31 cellular contexts compared by ENCODE assay signal in the genomic region with DNA sequence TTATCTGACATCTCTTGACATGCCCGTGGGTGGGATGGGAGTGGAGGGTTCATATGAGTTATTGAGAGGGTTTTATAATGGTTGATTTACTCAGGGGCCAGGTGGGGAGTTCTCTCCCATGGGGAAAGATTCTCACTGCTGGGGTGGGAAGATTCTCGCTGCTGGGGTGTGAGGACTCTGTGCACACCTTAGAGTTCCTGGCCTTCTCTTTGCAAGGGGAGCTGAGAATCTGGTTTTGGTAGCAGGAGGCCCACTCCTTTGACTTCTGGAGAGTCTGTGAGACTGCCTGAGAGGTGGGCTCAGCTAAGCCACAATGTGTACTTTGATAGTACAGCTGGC. TPM values are rescaled to one million over a fixed set of nuclear protein-coding genes. Genes with fewer than 3 reads are reported as not detected.
"Had no signal": no experiment of that assay in that cellular context is flagged by ENCODE, and none has a peak within 500 bp of the region (broad histone marks: within the 10 kb centered on the region; RNA-seq: fewer than 3 reads in every experiment).

No MANE protein-coding gene starts in this region.

- H3K4me1 Mint-ChIP-seq: activated CD4-positive, alpha-beta memory T cell treated with anti-CD3 and anti-CD28 coated beads, Interleukin-2, amount 10 ng/mL, durations not matched to agents 7 days and 5 days; activated CD8-positive, alpha-beta memory T cell treated with anti-CD3 and anti-CD28 coated beads, Interleukin-2, amount 10 ng/mL, durations not matched to agents 7 days and 5 days; activated naive CD4-positive, alpha-beta T cell treated with anti-CD3 and anti-CD28 coated beads, Interleukin-2, amount 50 U/mL, for 24 hours; IgD-negative memory B cell had no signal

- H3K27ac Mint-ChIP-seq: activated CD4-positive, alpha-beta memory T cell treated with anti-CD3 and anti-CD28 coated beads, Interleukin-2, amount 10 ng/mL, durations not matched to agents 7 days and 5 days; activated CD8-positive, alpha-beta memory T cell treated with anti-CD3 and anti-CD28 coated beads, Interleukin-2, amount 10 ng/mL, durations not matched to agents 7 days and 5 days; activated naive CD4-positive, alpha-beta T cell treated with anti-CD3 and anti-CD28 coated beads, Interleukin-2, amount 50 U/mL, for 24 hours; IgD-negative memory B cell had no signal

- H3K36me3 Mint-ChIP-seq: activated CD8-positive, alpha-beta memory T cell treated with anti-CD3 and anti-CD28 coated beads, Interleukin-2, amount 10 ng/mL, durations not matched to agents 7 days and 5 days; activated naive CD4-positive, alpha-beta T cell treated with anti-CD3 and anti-CD28 coated beads, Interleukin-2, amount 50 U/mL, for 24 hours; brain; IgD-negative memory B cell had no signal

- DNase-seq: activated CD4-positive, alpha-beta memory T cell treated with anti-CD3 and anti-CD28 coated beads, Interleukin-2, amount 10 ng/mL, durations not matched to agents 7 days and 5 days; activated CD4-positive, alpha-beta T cell treated with anti-CD3 and anti-CD28 coated beads for 1 hour; activated CD4-positive, alpha-beta T cell treated with anti-CD3 and anti-CD28 coated beads for 48 hours; activated CD4-positive, CD25-positive, alpha-beta regulatory T cell; activated CD8-positive, alpha-beta memory T cell treated with anti-CD3 and anti-CD28 coated beads for 24 hours; activated CD8-positive, alpha-beta memory T cell treated with anti-CD3 and anti-CD28 coated beads, Interleukin-2, amount 10 ng/mL, durations not matched to agents 7 days and 5 days; activated gamma-delta T cell; activated naive CD4-positive, alpha-beta T cell treated with Interleukin-2 at 50 U/mL for 16 hours; anterior cingulate cortex; caudate nucleus; cerebellar nuclear complex; Karpas-422; KBM-7; NCI-H1105 treated with DMSO at 0.1 percent for 48 hours; NCI-H1930; NCI-H2081 treated with DMSO at 0.1 percent for 48 hours; NCI-H226; NK-92 treated with Interleukin-12 subunit alpha and Interleukin-12 subunit beta, amount 100 ng/mL, for 24 hours; PC-9; SIG-M5; T1000 had no signal

- H3K4me3 Mint-ChIP-seq: activated CD4-positive, alpha-beta memory T cell treated with anti-CD3 and anti-CD28 coated beads, Interleukin-2, amount 10 ng/mL, durations not matched to agents 7 days and 5 days; activated CD8-positive, alpha-beta memory T cell treated with anti-CD3 and anti-CD28 coated beads, Interleukin-2, amount 10 ng/mL, durations not matched to agents 7 days and 5 days; activated naive CD4-positive, alpha-beta T cell treated with anti-CD3 and anti-CD28 coated beads, Interleukin-2, amount 50 U/mL, for 24 hours; brain; IgD-negative memory B cell had no signal

- H3K9me3 Mint-ChIP-seq: activated CD4-positive, alpha-beta memory T cell treated with anti-CD3 and anti-CD28 coated beads, Interleukin-2, amount 10 ng/mL, durations not matched to agents 7 days and 5 days; activated naive CD4-positive, alpha-beta T cell treated with anti-CD3 and anti-CD28 coated beads, Interleukin-2, amount 50 U/mL, for 24 hours; IgD-negative memory B cell had no signal

- ATAC-seq: activated CD8-positive, alpha-beta memory T cell treated with anti-CD3 and anti-CD28 coated beads, Interleukin-2, amount 10 ng/mL, durations not matched to agents 7 days and 5 days; Right ventricle myocardium inferior; SK-N-SH treated with all-trans-retinoic acid at 6 μM for 48 hours had no signal

- H3K27me3 Mint-ChIP-seq: activated CD4-positive, alpha-beta memory T cell treated with anti-CD3 and anti-CD28 coated beads, Interleukin-2, amount 10 ng/mL, durations not matched to agents 7 days and 5 days had no signal

RNA-seq across cellular contexts. Expression of a gene that starts 31.5 kb away (rescaled TPM):
- total RNA-seq: activated CD4-positive, alpha-beta memory T cell treated with anti-CD3 and anti-CD28 coated beads, Interleukin-2, amount 10 ng/mL, durations not matched to agents 7 days and 5 days; activated CD8-positive, alpha-beta memory T cell treated with anti-CD3 and anti-CD28 coated beads, Interleukin-2, amount 10 ng/mL, durations not matched to agents 7 days and 5 days; bronchial epithelial cell; MCF 10A; PC-9; Right ventricle myocardium inferior; SK-MEL-5; T-helper 1 cell treated with Interleukin-12 subunit alpha and Interleukin-12 subunit beta and Interleukin-4 antibody, amounts not matched to agents 30 ng/mL and 1 ng/mL, for 36 hours; T-helper 2 cell treated with Interferon-gamma antibody and Interleukin-4, amounts not matched to agents 100 ng/mL and 5 ng/mL, for 36 hours had no signal
